33 cellular contexts compared by ENCODE assay signal in genomic region chr5:40399349-40399748, GRCh38.
DNase-seq lines count a peak whose midpoint lies in the region; ATAC-seq, FAIRE-seq and TF ChIP-seq lines count a peak whose summit lies in the region.
"Had no signal": no experiment of that assay in that cellular context is flagged by ENCODE, and none has a peak within 500 bp of the region (broad histone marks: within the 10 kb centered on the region; RNA-seq: fewer than 3 reads in every experiment).

No MANE protein-coding gene starts in this region.

- H3K27ac Mint-ChIP-seq in activated naive CD4-positive, alpha-beta T cell treated with anti-CD3 and anti-CD28 coated beads for 36 hours = peak overlapping the region; percentile 22
- no peak overlapping the region for H3K27ac Mint-ChIP-seq in activated naive CD4-positive, alpha-beta T cell treated with anti-CD3 and anti-CD28 coated beads, Interleukin-2, amount 50 U/mL, for 72 hours
- H3K27ac Mint-ChIP-seq: activated naive CD8-positive, alpha-beta T cell treated with anti-CD3 and anti-CD28 coated beads, Interleukin-2, amount 50 U/mL, for 24 hours; T-helper 2 cell treated with Interferon-gamma antibody and Interleukin-4, amounts not matched to agents 5 μg/mL and 100 μg/mL, for 36 hours had no signal

- no peaks in the 10 kb centered on the region for H3K9me3 ChIP-seq in IMR-90 (ENCODE audit: control insufficient read depth, insufficient read depth, low read length)
- H3K9me3 ChIP-seq: BLaER1 treated with 17β-estradiol and CSF1 and Interleukin-3, amounts not matched to agents 10 nM and 100 nM; body of pancreas; right lobe of liver; thoracic aorta; uterus had no signal

- dilution Hi-C loops in IMR-90 (cut with HindIII; ENCODE audit: low sequenced_read_pairs, unreplicated experiment) = no loop called here

- 80% methylated on average over 1 of the region's 1 CpG; no CpG with 5 or more reads in 1 of the 2 experiments for WGBS in IMR-90 (ENCODE audit: extremely low coverage in 2 of 2, insufficient read length in 1 of 2), 2 experiments

- H3K79me1 ChIP-seq in IMR-90 (ENCODE audit: low read depth in 1 of 2, low read length in 2 of 2) = no peaks in the 10 kb centered on the region

- BruUV-seq in IMR-90 (replicated peaks; lab: Mats Ljungman, UMichigan) = no TSS peak

- H3K9me1 ChIP-seq in IMR-90 (ENCODE audit: insufficient read depth, low read length) = peaks cover 6% of the 10 kb centered on the region

- peak overlapping the region; percentile 48; the same call in 1 of the 2 replicates for H3K18ac ChIP-seq in IMR-90 (ENCODE audit: low read depth, low read length)

- no peaks in the 10 kb centered on the region for H3K27me3 ChIP-seq in IMR-90 (ENCODE audit: control insufficient read depth, insufficient read depth, low read length)
- H3K27me3 ChIP-seq: BLaER1 treated with 17β-estradiol and CSF1 and Interleukin-3, amounts not matched to agents 10 nM and 100 nM; body of pancreas; right lobe of liver; uterus had no signal

- peak overlapping the region; percentile 87 for H2BK5ac ChIP-seq in IMR-90 (ENCODE audit: low read depth, low read length, poor library complexity, severe bottlenecking)

- TF ChIP-seq CTCF in IMR-90 (conservative IDR thresholded peaks at IDR 0.05; ENCODE audit: low read depth, low read length) (no peak), epithelial cell of esophagus (IDR thresholded peaks at IDR 0.05; ENCODE audit: insufficient read depth, low read depth, low read length, missing control alignments) (no peak)

- H3K36me3 ChIP-seq in IMR-90 (ENCODE audit: control insufficient read depth, insufficient read depth, low read length) = no peaks in the 10 kb centered on the region
- H3K36me3 ChIP-seq: BLaER1 treated with 17β-estradiol and CSF1 and Interleukin-3, amounts not matched to agents 10 nM and 100 nM; right lobe of liver; thoracic aorta; uterus had no signal

- H3K27me3 Mint-ChIP-seq in activated naive CD4-positive, alpha-beta T cell treated with anti-CD3 and anti-CD28 coated beads for 36 hours (ENCODE audit: low read depth) = no peaks in the 10 kb centered on the region
- H3K27me3 Mint-ChIP-seq: activated naive CD8-positive, alpha-beta T cell treated with anti-CD3 and anti-CD28 coated beads, Interleukin-2, amount 50 U/mL, for 24 hours had no signal

- H3K23ac ChIP-seq in IMR-90 (ENCODE audit: low read depth, low read length) = no peak overlapping the region

- intact Hi-C loops in activated naive CD4-positive, alpha-beta T cell treated with anti-CD3 and anti-CD28 coated beads for 36 hours (cut with micrococcal nuclease) = no loop called here
- intact Hi-C loops in IMR-90 (cut with micrococcal nuclease) = loop anchor here (10.0 kb wide), 1 partner anchor 685 kb away; no protein-coding TSS in a partner anchor

- H4K91ac ChIP-seq in IMR-90 (ENCODE audit: insufficient read depth, low read depth, low read length) = no peak overlapping the region

- H2BK15ac ChIP-seq in IMR-90 (ENCODE audit: low read depth, low read length) = 0 out of 3 replicates have a peak overlapping the region, but pooled peaks have one; percentile 39

- H3K4me3 ChIP-seq in IMR-90 (ENCODE audit: insufficient read depth, low read depth, low read length) (no peak overlapping the region), epithelial cell of esophagus (ENCODE audit: low read length) (no peak overlapping the region)
- H3K4me3 ChIP-seq: BLaER1 treated with 17β-estradiol and CSF1 and Interleukin-3, amounts not matched to agents 10 nM and 100 nM; body of pancreas; lung; right lobe of liver; thoracic aorta; uterus had no signal

- DNase-seq in activated naive CD4-positive, alpha-beta T cell treated with anti-CD3 and anti-CD28 coated beads for 36 hours = no peak
- DNase-seq in activated naive CD4-positive, alpha-beta T cell treated with anti-CD3 and anti-CD28 coated beads, Interleukin-2, amount 50 U/mL, for 72 hours (ENCODE audit: low spot score in 2 of 2) = no peak
- peak; percentile 71 for DNase-seq in IMR-90
- peak; percentile 55 for DNase-seq in epithelial cell of esophagus (ENCODE audit: low read depth)
- DNase-seq in renal cortical epithelial cell (ENCODE audit: low read depth) = peak; percentile 47
- no peak for DNase-seq in RCC 7860 (ENCODE audit: low spot score)
- no peak for DNase-seq in activated CD4-positive, alpha-beta T cell treated with anti-CD3 and anti-CD28 coated beads, Interleukin-2, amount 50 U/mL, for 48 hours
- no peak for DNase-seq in DMS79 (lab: John Stamatoyannopoulos, UW)
- DNase-seq: activated CD4-positive, alpha-beta T cell treated with anti-CD3 and anti-CD28 coated beads, Interleukin-2, amount 50 U/mL, for 1 hour; activated effector memory CD4-positive, alpha-beta T cell treated with Interleukin-2 at 50 U/mL for 16 hours; activated naive CD8-positive, alpha-beta T cell treated with anti-CD3 and anti-CD28 coated beads, Interleukin-2, amount 50 U/mL, for 24 hours; body of pancreas; Calu3; effector CD8-positive, alpha-beta T cell; erythroblast; Karpas-422; kidney; NCI-H1105; NCI-H2029; NCI-H2227 treated with DMSO at 0.1 percent for 48 hours; NCI-H748 treated with DMSO at 0.1 percent for 48 hours; right lobe of liver; stimulated activated CD4-positive, alpha-beta T cell treated with anti-CD3 and anti-CD28 coated beads, Interleukin-4, amount 100 ng/mL, for 4 hours; stimulated activated naive CD4-positive, alpha-beta T cell; uterus had no signal

- H2AK5ac ChIP-seq in IMR-90 (ENCODE audit: low read depth, low read length) = no peak overlapping the region

- no peaks in the 10 kb centered on the region for H3K9me3 Mint-ChIP-seq in activated naive CD4-positive, alpha-beta T cell treated with anti-CD3 and anti-CD28 coated beads for 36 hours
- peaks cover 5 to 17% of the 10 kb centered on the region in 2 donors for H3K9me3 Mint-ChIP-seq in activated naive CD4-positive, alpha-beta T cell treated with anti-CD3 and anti-CD28 coated beads, Interleukin-2, amount 50 U/mL, for 72 hours
- H3K9me3 Mint-ChIP-seq: neural crest cell had no signal

- H2BK20ac ChIP-seq in IMR-90 (ENCODE audit: low read depth, low read length) = peak overlapping the region; percentile 8; the same call in 1 of the 2 replicates

- H3K4me3 Mint-ChIP-seq in activated naive CD4-positive, alpha-beta T cell treated with anti-CD3 and anti-CD28 coated beads for 36 hours = no peak overlapping the region
- H3K4me3 Mint-ChIP-seq: activated naive CD8-positive, alpha-beta T cell treated with anti-CD3 and anti-CD28 coated beads, Interleukin-2, amount 50 U/mL, for 24 hours; neural crest cell; T-helper 2 cell treated with Interferon-gamma antibody and Interleukin-4, amounts not matched to agents 5 μg/mL and 100 μg/mL, for 36 hours had no signal

- no peak overlapping the region for H2AFZ ChIP-seq in IMR-90 (replicated peaks; ENCODE audit: low read length, poor library complexity)
- H2AFZ ChIP-seq: parathyroid adenoma had no signal

- no peak for TF ChIP-seq POLR2A in IMR-90 (IDR thresholded peaks at IDR 0.05; ENCODE audit: low read depth, low read length)

- in situ Hi-C loops in IMR-90 (cut with MboI; ENCODE audit: low sequenced_read_pairs) = no loop called here

- H3K36me3 Mint-ChIP-seq in activated naive CD4-positive, alpha-beta T cell treated with anti-CD3 and anti-CD28 coated beads for 36 hours (ENCODE audit: low read depth) = peaks cover 2% of the 10 kb centered on the region
- H3K36me3 Mint-ChIP-seq in activated naive CD4-positive, alpha-beta T cell treated with anti-CD3 and anti-CD28 coated beads, Interleukin-2, amount 50 U/mL, for 72 hours = peaks cover 10 to 13% of the 10 kb centered on the region in 2 donors

- peak overlapping the region; percentile 40; the same call in 1 of the 2 replicates for H3K4me2 ChIP-seq in IMR-90 (ENCODE audit: low read depth, low read length)
- H3K4me2 ChIP-seq: BLaER1 treated with 17β-estradiol and CSF1 and Interleukin-3, amounts not matched to agents 10 nM and 100 nM had no signal

- H3K9ac ChIP-seq in IMR-90 (ENCODE audit: low read depth, low read length) = no peak overlapping the region
- H3K9ac ChIP-seq: BLaER1 treated with 17β-estradiol and CSF1 and Interleukin-3, amounts not matched to agents 10 nM and 100 nM; parathyroid adenoma had no signal

- no peak overlapping the region for H3K27ac ChIP-seq in IMR-90 (ENCODE audit: insufficient read depth, low read length)
- H3K27ac ChIP-seq: BLaER1 treated with 17β-estradiol and CSF1 and Interleukin-3, amounts not matched to agents 10 nM and 100 nM; body of pancreas; parathyroid adenoma; right lobe of liver; thoracic aorta; uterus had no signal

- no peak for ATAC-seq in activated naive CD4-positive, alpha-beta T cell treated with anti-CD3 and anti-CD28 coated beads, Interleukin-2, amount 50 U/mL, for 72 hours
- ATAC-seq in IMR-90 (ENCODE audit: low read depth) = peak; percentile 88
- ATAC-seq: activated naive CD8-positive, alpha-beta T cell treated with anti-CD3 and anti-CD28 coated beads, Interleukin-2, amount 50 U/mL, for 24 hours; body of pancreas; right lobe of liver; SK-N-SH treated with all-trans-retinoic acid at 6 μM for 48 hours had no signal

- H3K4ac ChIP-seq in IMR-90 (ENCODE audit: low read depth, low read length) = no peak overlapping the region; the same call in 1 of the 2 replicates

- FAIRE-seq in RCC 7860 (lab: Jason Lieb, UNC) = no peak
- FAIRE-seq: A204.1, kidney had no signal

- H3K4me1 ChIP-seq in IMR-90 (ENCODE audit: control insufficient read depth, insufficient read depth, low read length) = peaks cover 4% of the 10 kb centered on the region; the same call in 1 of the 2 replicates
- H3K4me1 ChIP-seq: body of pancreas, parathyroid adenoma, right lobe of liver, uterus had no signal

- no peak overlapping the region for H2AK9ac ChIP-seq in IMR-90 (replicated peaks; ENCODE audit: low read depth, low read length, poor library complexity)

- no peak overlapping the region for H3K56ac ChIP-seq in IMR-90 (ENCODE audit: extremely low read depth, insufficient read depth, low read length)

- no peak overlapping the region for H4K8ac ChIP-seq in IMR-90 (ENCODE audit: low read depth in 2 of 2, low read length in 2 of 2)

- H3K4me1 Mint-ChIP-seq in activated naive CD4-positive, alpha-beta T cell treated with anti-CD3 and anti-CD28 coated beads for 36 hours (ENCODE audit: low read depth) = peaks cover 61% of the 10 kb centered on the region

- POLR2A ChIA-PET in IMR-90 (lab: Charles Lee; ENCODE audit: unreplicated experiment) = no interaction called here

- H3K14ac ChIP-seq in IMR-90 (replicated peaks; ENCODE audit: low read depth, low read length) = no peak overlapping the region

- no peak overlapping the region; the same call in 1 of the 2 replicates for H4K5ac ChIP-seq in IMR-90 (ENCODE audit: low read depth, low read length)

- H2BK120ac ChIP-seq in IMR-90 (ENCODE audit: low read depth, low read length) = 0 out of 2 replicates have a peak overlapping the region, but pooled peaks have one; percentile 30

- CTCF ChIA-PET in activated naive CD4-positive, alpha-beta T cell treated with anti-CD3 and anti-CD28 coated beads for 36 hours (lab: Charles Lee) = interaction anchor here (1.2 kb wide), 1 partner anchor 121 kb away, joined by 3 read pairs; no protein-coding TSS in a partner anchor
- CTCF ChIA-PET in IMR-90 (lab: Yijun Ruan, JAX) = no interaction called here

- no peak for TF ChIP-seq RAD21 in IMR-90 (IDR thresholded peaks at IDR 0.05; ENCODE audit: low read length)

- no peaks in the 10 kb centered on the region for H4K20me1 ChIP-seq in IMR-90 (ENCODE audit: insufficient read depth, low read length)
- H4K20me1 ChIP-seq: BLaER1 treated with 17β-estradiol and CSF1 and Interleukin-3, amounts not matched to agents 10 nM and 100 nM had no signal

Comparison
In these comparisons a context has a peak if more than half of its experiments do, and no peak if none do; other contexts are left out.
1. DNase-seq: peak in IMR-90 (single experiment), epithelial cell of esophagus (single experiment) and renal cortical epithelial cell (single experiment); none in activated naive CD4-positive, alpha-beta T cell treated with anti-CD3 and anti-CD28 coated beads for 36 hours (single experiment), activated naive CD4-positive, alpha-beta T cell treated with anti-CD3 and anti-CD28 coated beads, Interleukin-2, amount 50 U/mL, for 72 hours (0 of 2), RCC 7860 (single experiment), activated CD4-positive, alpha-beta T cell treated with anti-CD3 and anti-CD28 coated beads, Interleukin-2, amount 50 U/mL, for 48 hours (0 of 2) and DMS79 (single experiment).